ENCODE assay signal across 8 cellular contexts in genomic region chr11:62540804-62541671, GRCh38. TPM values are rescaled to one million over a fixed set of nuclear protein-coding genes. Genes with fewer than 3 reads are reported as not detected.
DNase-seq lines count a peak whose midpoint lies in the region; ATAC-seq and TF ChIP-seq lines count a peak whose summit lies in the region.

No MANE protein-coding gene starts in this region.

- H3K27ac Mint-ChIP-seq in activated T-helper 17 cell treated with anti-CD3 and anti-CD28 coated beads, Interleukin-2, amount 50 U/mL, for 72 hours = peak overlapping the region; percentile 92

- peaks cover 69% of the 10 kb centered on the region for H3K36me3 Mint-ChIP-seq in activated T-helper 17 cell treated with anti-CD3 and anti-CD28 coated beads, Interleukin-2, amount 50 U/mL, for 72 hours (ENCODE audit: low read depth)

- peak; percentile 51 for ATAC-seq in GM19043 (IDR thresholded peaks at IDR 0.05; ENCODE audit: low read depth, unreplicated experiment)
- ATAC-seq in HG03457 (IDR thresholded peaks at IDR 0.05; ENCODE audit: unreplicated experiment) = peak; percentile 48
- ATAC-seq in activated T-helper 17 cell treated with anti-CD3 and anti-CD28 coated beads, Interleukin-2, amount 50 U/mL, for 72 hours (replicated peaks) = peak; percentile 51
- ATAC-seq in left colon = no peak
- peak; percentile 0 for ATAC-seq in upper lobe of right lung
- no peak for ATAC-seq in omental fat pad (ENCODE audit: low FRiP score)

- TF ChIP-seq CTCF in upper lobe of right lung (IDR thresholded peaks at IDR 0.05) (no peak), omental fat pad (IDR thresholded peaks at IDR 0.05) (no peak)

- H3K36me3 ChIP-seq in upper lobe of right lung = peaks cover 10% of the 10 kb centered on the region

- H3K27me3 Mint-ChIP-seq in activated T-helper 17 cell treated with anti-CD3 and anti-CD28 coated beads, Interleukin-2, amount 50 U/mL, for 72 hours = no peaks in the 10 kb centered on the region

- H3K4me3 Mint-ChIP-seq in activated T-helper 17 cell treated with anti-CD3 and anti-CD28 coated beads, Interleukin-2, amount 50 U/mL, for 72 hours = peak overlapping the region; percentile 94

- H3K4me1 Mint-ChIP-seq in activated T-helper 17 cell treated with anti-CD3 and anti-CD28 coated beads, Interleukin-2, amount 50 U/mL, for 72 hours = peaks cover 38% of the 10 kb centered on the region

- intact Hi-C loops in left colon (cut with DNase I, micrococcal nuclease) (loop anchor here (5.0 to 10.0 kb wide), 2 partner anchors 114 to 116 kb away; no protein-coding TSS in a partner anchor), upper lobe of right lung (cut with DNase I) (no loop called here)

- peak; percentile 63 for DNase-seq in Ammon's horn (ENCODE audit: low spot score)
- DNase-seq in left colon = peak; percentile 58 to 76
- no peak for DNase-seq in upper lobe of right lung
- DNase-seq in omental fat pad (ENCODE audit: low spot score) = no peak
- DNase-seq in HCEC 1CT = no peak

- peak overlapping the region; percentile 85 for H3K4me3 ChIP-seq in upper lobe of right lung

- no peaks in the 10 kb centered on the region for H3K9me3 ChIP-seq in upper lobe of right lung

- no peaks in the 10 kb centered on the region for H3K27me3 ChIP-seq in upper lobe of right lung

- peaks cover 74% of the 10 kb centered on the region for H3K4me1 ChIP-seq in upper lobe of right lung

- H3K9me3 Mint-ChIP-seq in activated T-helper 17 cell treated with anti-CD3 and anti-CD28 coated beads, Interleukin-2, amount 50 U/mL, for 72 hours = no peaks in the 10 kb centered on the region

- H3K27ac ChIP-seq in upper lobe of right lung = peak overlapping the region; percentile 99

RNA-seq across cellular contexts. Expression of gene AHNAK, which starts 5.6 kb away (rescaled TPM):
- total RNA-seq in activated T-helper 17 cell treated with anti-CD3 and anti-CD28 coated beads, Interleukin-2, amount 50 U/mL, for 72 hours = 100 to 1,000 TPM; 155 to 336 TPM
- total RNA-seq in left colon = 100 to 1,000 TPM; 629 to 631 TPM
- 819 TPM for total RNA-seq in upper lobe of right lung
- total RNA-seq in omental fat pad = 1,000 to 10,000 TPM in 3 of 4 donors, 100 to 1,000 TPM in 1; 874 to 1,336 (median 1,047) TPM

RNA-seq across cellular contexts. Expression of gene EEF1G, which starts 32.7 kb away (rescaled TPM):
- 1,000 to 10,000 TPM; 1,690 to 1,865 TPM for total RNA-seq in activated T-helper 17 cell treated with anti-CD3 and anti-CD28 coated beads, Interleukin-2, amount 50 U/mL, for 72 hours
- 1,000 to 10,000 TPM; 1,192 to 1,207 TPM for total RNA-seq in left colon
- 847 TPM for total RNA-seq in upper lobe of right lung
- total RNA-seq in omental fat pad = 1,000 to 10,000 TPM; 1,194 to 1,561 (median 1,267) TPM

RNA-seq across cellular contexts. Expression of gene TUT1, which starts 50.3 kb away (rescaled TPM):
- total RNA-seq in activated T-helper 17 cell treated with anti-CD3 and anti-CD28 coated beads, Interleukin-2, amount 50 U/mL, for 72 hours = 10 to 100 TPM; 23.8 to 25.7 TPM
- 10 to 100 TPM; 14.0 to 14.7 TPM for total RNA-seq in left colon
- 17.6 TPM for total RNA-seq in upper lobe of right lung
- total RNA-seq in omental fat pad = 10 to 100 TPM in 3 of 4 donors, 1 to 10 TPM in 1; 7.9 to 11.0 (median 10.5) TPM

Comparison
In these comparisons a context has a peak if more than half of its experiments do, and no peak if none do; other contexts are left out.
1. DNase-seq: peak in Ammon's horn (single experiment) and left colon (2 of 2); none in upper lobe of right lung (single experiment), omental fat pad (single experiment) and HCEC 1CT (single experiment).
2. ATAC-seq: peak in GM19043 (single experiment), HG03457 (single experiment), activated T-helper 17 cell treated with anti-CD3 and anti-CD28 coated beads, Interleukin-2, amount 50 U/mL, for 72 hours (single experiment) and upper lobe of right lung (single experiment); none in left colon (single experiment) and omental fat pad (single experiment).